8 cellular contexts compared by ENCODE assay signal in genomic region chr3:151168269-151169094, GRCh38. TPM values are rescaled to one million over a fixed set of nuclear protein-coding genes. Genes with fewer than 3 reads are reported as not detected.
DNase-seq lines count a peak whose midpoint lies in the region; ATAC-seq and TF ChIP-seq lines count a peak whose summit lies in the region.

No MANE protein-coding gene starts in this region.

- no peaks in the 10 kb centered on the region for H3K9me3 ChIP-seq in right lobe of liver

- no peaks in the 10 kb centered on the region for H3K27me3 ChIP-seq in right lobe of liver

- H3K4me3 ChIP-seq in right lobe of liver = no peak overlapping the region

- TF ChIP-seq POLR2A in right lobe of liver (IDR thresholded peaks at IDR 0.05) = no peak

- TF ChIP-seq CTCF in right lobe of liver (IDR thresholded peaks at IDR 0.05) = peak; percentile 86 to 88 (median 87)

- intact Hi-C loops in right lobe of liver (cut with DNase I) = loop anchor here in 1 of 2 donors (10.0 kb wide), 1 partner anchor 116 kb away; no protein-coding TSS in a partner anchor

- no peak overlapping the region for H3K27ac ChIP-seq in right lobe of liver

- ATAC-seq in HG03025 (IDR thresholded peaks at IDR 0.05; ENCODE audit: low FRiP score, unreplicated experiment) (peak; percentile 60), right lobe of liver (peak; percentile 94 to 97 (median 94))

- 5% methylated on average over 7 of the region's 7 CpGs for WGBS in right lobe of liver (ENCODE audit: insufficient coverage, low coverage, low lambda C conversion rate, missing lambda C conversion rate)

- H3K4me1 ChIP-seq in right lobe of liver = peaks cover 0 to 7% (median 0%) of the 10 kb centered on the region in 4 donors

- peak; percentile 84 for DNase-seq in activated gamma-delta T cell treated with Interleukin-2 at 50 U/mL for 16 hours
- DNase-seq in activated gamma-delta T cell (lab: John Stamatoyannopoulos, UW) = no peak
- DNase-seq in NCI-H2196 treated with DMSO at 0.1 percent for 48 hours (lab: John Stamatoyannopoulos, UW; ENCODE audit: unreplicated experiment) = peak; percentile 24
- DNase-seq in activated CD4-positive, CD25-positive, alpha-beta regulatory T cell treated with anti-CD3 and anti-CD28 coated beads, Interleukin-2, amount 50 U/mL, for 72 hours = peak; percentile 80
- peak; percentile 47 for DNase-seq in cerebellar cortex (ENCODE audit: low spot score)
- peak; percentile 86 to 89 (median 88) for DNase-seq in right lobe of liver
- DNase-seq in stimulated activated CD8-positive, alpha-beta memory T cell treated with anti-CD3 and anti-CD28 coated beads, Interleukin-12 subunit alpha, Interleukin-12 subunit beta, amount 100 ng/mL, for 4 hours (ENCODE audit: low read depth) = peak; percentile 51

- H3K36me3 ChIP-seq in right lobe of liver = no peaks in the 10 kb centered on the region

RNA-seq across cellular contexts. Expression of gene GPR171, which starts 34.5 kb away (rescaled TPM):
- total RNA-seq in right lobe of liver = under 1 TPM in 4 of 6 experiments, not detected in 2; 0.22 to 0.99 (median 0.27) TPM
